Comparison of ENCODE assay signal across 30 cellular contexts in genomic region chr17:18198530-18198929, GRCh38. TPM values are rescaled to one million over a fixed set of nuclear protein-coding genes. Genes with fewer than 3 reads are reported as not detected.
DNase-seq lines count a peak whose midpoint lies in the region; ATAC-seq and TF ChIP-seq lines count a peak whose summit lies in the region.
"Had no signal": no experiment of that assay in that cellular context is flagged by ENCODE, and none has a peak within 500 bp of the region (broad histone marks: within the 10 kb centered on the region; RNA-seq: fewer than 3 reads in every experiment).

No MANE protein-coding gene starts in this region.

- no peak for TF ChIP-seq CTCF in right atrium auricular region (IDR thresholded peaks at IDR 0.05)
- no peak for TF ChIP-seq CTCF in left ventricle myocardium inferior (IDR thresholded peaks at IDR 0.05; ENCODE audit: borderline replicate concordance)

- peaks cover 21% of the 10 kb centered on the region for H3K36me3 Mint-ChIP-seq in activated naive CD8-positive, alpha-beta T cell treated with anti-CD3 and anti-CD28 coated beads, Interleukin-2, amount 10 ng/mL, durations not matched to agents 7 days and 5 days

- H3K9me3 Mint-ChIP-seq in activated naive CD8-positive, alpha-beta T cell treated with anti-CD3 and anti-CD28 coated beads, Interleukin-2, amount 10 ng/mL, durations not matched to agents 7 days and 5 days: no peaks in the 10 kb centered on the region
- H3K9me3 Mint-ChIP-seq: immature natural killer cell; T-helper 2 cell treated with Interferon-gamma antibody and Interleukin-4, amounts not matched to agents 5 μg/mL and 100 μg/mL, for 36 hours had no signal

- H3K36me3 ChIP-seq in right atrium auricular region: peaks cover 39% of the 10 kb centered on the region
- H3K36me3 ChIP-seq in left ventricle myocardium inferior: peaks cover 40% of the 10 kb centered on the region

- H3K27me3 ChIP-seq in right atrium auricular region (no peaks in the 10 kb centered on the region), left ventricle myocardium inferior (ENCODE audit: low read depth) (no peaks in the 10 kb centered on the region)
- H3K27me3 ChIP-seq: cardiac muscle cell, foreskin keratinocyte had no signal

- H3K9me3 ChIP-seq in right atrium auricular region (no peaks in the 10 kb centered on the region), left ventricle myocardium inferior (replicated peaks) (no peaks in the 10 kb centered on the region)
- H3K9me3 ChIP-seq: SK-N-SH had no signal

- H3K4me3 ChIP-seq in right atrium auricular region (no peak overlapping the region), left ventricle myocardium inferior (no peak overlapping the region)
- H3K4me3 ChIP-seq: cardiac muscle cell had no signal

- peak overlapping the region; percentile 47 for H3K27ac Mint-ChIP-seq in activated naive CD8-positive, alpha-beta T cell treated with anti-CD3 and anti-CD28 coated beads, Interleukin-2, amount 10 ng/mL, durations not matched to agents 7 days and 5 days
- H3K27ac Mint-ChIP-seq: T-helper 2 cell treated with Interferon-gamma antibody and Interleukin-4, amounts not matched to agents 5 μg/mL and 100 μg/mL, for 36 hours had no signal

- DNase-seq in Right ventricle myocardium superior (peak; percentile 48), right atrium auricular region (ENCODE audit: low spot score) (no peak), left ventricle myocardium inferior (no peak)
- no peak for DNase-seq in activated naive CD8-positive, alpha-beta T cell treated with anti-CD3 and anti-CD28 coated beads, Interleukin-2, amount 10 ng/mL, durations not matched to agents 7 days and 5 days
- DNase-seq: activated CD4-positive, alpha-beta T cell treated with anti-CD3 and anti-CD28 coated beads for 48 hours; activated CD8-positive, alpha-beta memory T cell treated with anti-CD3 and anti-CD28 coated beads, Interleukin-2, amount 50 U/mL, for 4 hours; activated effector memory CD4-positive, alpha-beta T cell treated with anti-CD3 and anti-CD28 coated beads, Interleukin-2, amount 50 U/mL, for 16 hours; anterior cingulate cortex; C1 segment of cervical spinal cord; DMS 273 treated with DMSO at 0.1 percent for 48 hours; foreskin keratinocyte; hippocampal formation; immature natural killer cell; IMR-90; NCI-H1092 treated with DMSO at 0.1 percent for 48 hours; NCI-H1930; NCI-H69; retina; RPMI8226; SK-N-SH; stimulated activated CD4-positive, alpha-beta T cell treated with anti-CD3 and anti-CD28 coated beads, Interleukin-4, amount 100 ng/mL, for 1 hour; stimulated activated naive CD4-positive, alpha-beta T cell treated with Interleukin-2 at 50 U/mL for 16 hours had no signal

- intact Hi-C loops in Right ventricle myocardium superior (cut with DNase I): loop anchor here (10.0 kb wide), 1 partner anchor 54 kb away; no protein-coding TSS in a partner anchor
- intact Hi-C loops in left ventricle myocardium inferior (cut with micrococcal nuclease): no loop called here

- ATAC-seq in Right ventricle myocardium superior (ENCODE audit: poor library complexity) (peak; percentile 36), GM21390 (IDR thresholded peaks at IDR 0.05; ENCODE audit: unreplicated experiment) (no peak), GM18505 (IDR thresholded peaks at IDR 0.05; ENCODE audit: unreplicated experiment) (no peak), HG02970 (IDR thresholded peaks at IDR 0.05; ENCODE audit: low FRiP score, unreplicated experiment) (no peak)
- ATAC-seq in activated naive CD8-positive, alpha-beta T cell treated with anti-CD3 and anti-CD28 coated beads, Interleukin-2, amount 10 ng/mL, durations not matched to agents 7 days and 5 days (ENCODE audit: low read depth): no peak
- ATAC-seq: foreskin keratinocyte, left lobe of liver had no signal

- no peak overlapping the region for H3K27ac ChIP-seq in right atrium auricular region
- H3K27ac ChIP-seq in left ventricle myocardium inferior (replicated peaks): peak overlapping the region; percentile 33
- H3K27ac ChIP-seq: cardiac muscle cell, epithelial cell of prostate, foreskin keratinocyte, VCaP had no signal

- no peak overlapping the region for H3K4me3 Mint-ChIP-seq in activated naive CD8-positive, alpha-beta T cell treated with anti-CD3 and anti-CD28 coated beads, Interleukin-2, amount 10 ng/mL, durations not matched to agents 7 days and 5 days
- H3K4me3 Mint-ChIP-seq: T-helper 2 cell treated with Interferon-gamma antibody and Interleukin-4, amounts not matched to agents 5 μg/mL and 100 μg/mL, for 36 hours had no signal

- H3K4me1 Mint-ChIP-seq in activated naive CD8-positive, alpha-beta T cell treated with anti-CD3 and anti-CD28 coated beads, Interleukin-2, amount 10 ng/mL, durations not matched to agents 7 days and 5 days: peaks cover 22% of the 10 kb centered on the region

- POLR2A ChIA-PET in activated naive CD8-positive, alpha-beta T cell treated with anti-CD3 and anti-CD28 coated beads, Interleukin-2, amount 10 ng/mL, durations not matched to agents 7 days and 5 days (lab: Charles Lee): interaction anchor here (1.1 kb wide), 1 partner anchor 15 kb away, joined by 3 read pairs; no protein-coding TSS in a partner anchor

- no peaks in the 10 kb centered on the region for H3K27me3 Mint-ChIP-seq in activated naive CD8-positive, alpha-beta T cell treated with anti-CD3 and anti-CD28 coated beads, Interleukin-2, amount 10 ng/mL, durations not matched to agents 7 days and 5 days

- TF ChIP-seq POLR2A in GM18505 (IDR thresholded peaks at IDR 0.05; ENCODE audit: borderline replicate concordance, extremely low read depth, insufficient read depth, insufficient read length): no peak

- H3K4me1 ChIP-seq in right atrium auricular region: peaks cover 0 to 85% of the 10 kb centered on the region in 2 donors
- peaks cover 99% of the 10 kb centered on the region for H3K4me1 ChIP-seq in left ventricle myocardium inferior

RNA-seq across cellular contexts. Expression of gene ALKBH5, which starts 14.9 kb away (rescaled TPM):
- total RNA-seq in Right ventricle myocardium superior (179 TPM), right atrium auricular region (100 to 1,000 TPM; 177 to 193 TPM), left ventricle myocardium inferior (179 TPM)
- total RNA-seq in activated naive CD8-positive, alpha-beta T cell treated with anti-CD3 and anti-CD28 coated beads, Interleukin-2, amount 10 ng/mL, durations not matched to agents 7 days and 5 days: 100 to 1,000 TPM; 133 to 134 TPM

RNA-seq across cellular contexts. Expression of gene LLGL1, which starts 26.9 kb away (rescaled TPM):
- total RNA-seq in Right ventricle myocardium superior (7.9 TPM), right atrium auricular region (10 to 100 TPM; 12.6 to 16.7 TPM), left ventricle myocardium inferior (8.8 TPM)
- total RNA-seq in activated naive CD8-positive, alpha-beta T cell treated with anti-CD3 and anti-CD28 coated beads, Interleukin-2, amount 10 ng/mL, durations not matched to agents 7 days and 5 days: 10 to 100 TPM; 21.3 to 21.6 TPM
